Comparison of ENCODE assay signal across 32 cellular contexts in the genomic region with DNA sequence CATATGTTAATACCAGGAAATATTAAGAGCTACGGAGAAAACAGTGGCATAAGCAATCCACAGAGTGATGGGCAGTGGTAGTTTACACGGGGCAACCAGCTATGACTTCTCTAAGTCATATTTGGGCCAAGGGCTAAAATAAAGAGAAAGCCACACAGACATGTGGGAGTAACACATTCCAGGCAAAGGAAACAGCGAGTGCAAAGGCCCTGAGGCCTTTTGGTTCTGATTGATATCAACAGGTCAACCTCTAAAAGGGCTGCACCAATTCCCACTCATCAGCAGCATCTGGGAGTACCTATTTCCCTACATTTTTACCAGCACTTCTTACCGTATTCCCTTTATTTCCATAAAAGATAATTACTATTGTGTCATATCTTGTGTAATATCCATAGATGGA.
"Had no signal": no experiment of that assay in that cellular context is flagged by ENCODE, and none has a peak within 500 bp of the region (broad histone marks: within the 10 kb centered on the region; RNA-seq: fewer than 3 reads in every experiment).

No MANE protein-coding gene starts in this region.

- H3K27me3 ChIP-seq: adrenal gland, body of pancreas, brain microvascular endothelial cell, breast epithelium had no signal

- H3K27ac ChIP-seq: adrenal gland, body of pancreas, brain microvascular endothelial cell, breast epithelium had no signal

- H3K4me1 ChIP-seq: adrenal gland, breast epithelium had no signal

- H3K4me3 ChIP-seq: adrenal gland, body of pancreas, breast epithelium had no signal

- H3K36me3 ChIP-seq: adrenal gland, brain microvascular endothelial cell, breast epithelium had no signal

- ATAC-seq: activated CD8-positive, alpha-beta T cell treated with anti-CD3 and anti-CD28 coated beads for 36 hours; activated naive CD4-positive, alpha-beta T cell treated with anti-CD3 and anti-CD28 coated beads, Interleukin-2, amount 50 U/mL, for 72 hours; activated T-cell treated with anti-CD3 and anti-CD28 coated beads, Interleukin-2, amount 50 U/mL, for 4 hours; activated T-cell treated with anti-CD3 and anti-CD28 coated beads, Interleukin-2, amount 50 U/mL, for 72 hours; activated T-helper 17 cell treated with anti-CD3 and anti-CD28 coated beads, Interleukin-2, amount 50 U/mL, for 72 hours; body of pancreas had no signal

- DNase-seq: activated B cell treated with CpG ODN at 0.5 μM for 24 hours; activated CD4-positive, alpha-beta memory T cell treated with anti-CD3 and anti-CD28 coated beads for 36 hours; activated CD4-positive, alpha-beta T cell treated with anti-CD3 and anti-CD28 coated beads for 4 hours; activated CD4-positive, alpha-beta T cell treated with anti-CD3 and anti-CD28 coated beads, Interleukin-2, amount 10 ng/mL, durations not matched to agents 24 days and 14 days; activated CD4-positive, alpha-beta T cell treated with anti-CD3 and anti-CD28 coated beads, Interleukin-2, amount 50 U/mL, for 1 hour; activated CD4-positive, alpha-beta T cell treated with anti-CD3 and anti-CD28 coated beads, Interleukin-2, amount 50 U/mL, for 4 hours; activated CD4-positive, CD25-positive, alpha-beta regulatory T cell treated with anti-CD3 and anti-CD28 coated beads, Interleukin-2, amount 50 U/mL, for 72 hours; activated CD8-positive, alpha-beta memory T cell treated with anti-CD3 and anti-CD28 coated beads, Interleukin-2, amount 50 U/mL, for 4 hours; activated CD8-positive, alpha-beta T cell treated with anti-CD3 and anti-CD28 coated beads for 36 hours; activated effector memory CD4-positive, alpha-beta T cell treated with anti-CD3 and anti-CD28 coated beads, Interleukin-2, amount 50 U/mL, for 16 hours; activated gamma-delta T cell treated with Interleukin-2 at 50 U/mL for 16 hours; activated naive CD4-positive, alpha-beta T cell; activated naive CD4-positive, alpha-beta T cell treated with anti-CD3 and anti-CD28 coated beads for 36 hours; activated naive CD4-positive, alpha-beta T cell treated with anti-CD3 and anti-CD28 coated beads, Interleukin-2, amount 50 U/mL, for 16 hours; activated naive CD8-positive, alpha-beta T cell treated with anti-CD3 and anti-CD28 coated beads for 36 hours; activated T-cell treated with anti-CD3 and anti-CD28 coated beads for 4 hours; activated T-cell treated with anti-CD3 and anti-CD28 coated beads, Interleukin-2, amount 50 U/mL, for 1 hour; activated T-cell treated with anti-CD3 and anti-CD28 coated beads, Interleukin-2, amount 50 U/mL, for 4 hours; activated T-cell treated with anti-CD3 and anti-CD28 coated beads, Interleukin-2, amount 50 U/mL, for 72 hours; adrenal gland; amniotic stem cell; aorta; body of pancreas; brain microvascular endothelial cell; caudate nucleus; cerebellar nuclear complex; T-helper 1 cell; T-helper 2 cell; T-helper 9 cell had no signal

- H3K9me3 ChIP-seq: adrenal gland, body of pancreas, breast epithelium had no signal
